16 cellular contexts compared by ENCODE assay signal in the genomic region with DNA sequence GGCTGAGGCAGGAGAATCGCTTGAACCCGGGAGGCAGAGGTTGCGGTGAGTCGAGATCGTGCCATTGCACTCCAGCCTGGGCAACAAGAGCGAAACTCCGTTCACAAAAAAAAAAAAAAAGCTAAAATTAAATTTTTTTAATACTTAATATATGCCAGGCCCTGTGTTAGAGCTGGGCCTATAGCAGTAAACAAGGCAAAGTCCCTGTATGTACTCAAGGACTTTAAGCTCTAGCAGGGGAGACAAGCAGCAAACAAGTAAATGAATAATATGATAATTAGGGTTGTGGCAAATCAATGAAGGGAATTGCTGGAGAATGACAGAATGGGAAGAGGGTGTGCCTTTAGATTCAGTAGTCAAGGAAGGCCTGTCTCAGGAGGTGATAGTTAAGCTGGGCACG. TPM values are rescaled to one million over a fixed set of nuclear protein-coding genes. Genes with fewer than 3 reads are reported as not detected.
DNase-seq lines count a peak whose midpoint lies in the region; ATAC-seq, FAIRE-seq and TF ChIP-seq lines count a peak whose summit lies in the region.
"Had no signal": no experiment of that assay in that cellular context is flagged by ENCODE, and none has a peak within 500 bp of the region (broad histone marks: within the 10 kb centered on the region; RNA-seq: fewer than 3 reads in every experiment).

No MANE protein-coding gene starts in this region.

- 47% methylated on average over 2 of the region's 8 CpGs for WGBS in K562 (ENCODE audit: insufficient coverage, low coverage, missing lambda C conversion rate)
- 63% methylated on average over 1 of the region's 8 CpGs for WGBS in right lobe of liver (ENCODE audit: insufficient coverage, low coverage, low lambda C conversion rate, missing lambda C conversion rate)

- no peak overlapping the region for H3K27ac ChIP-seq in K562 (ENCODE audit: extremely low read depth, low read depth, low read length)
- H3K27ac ChIP-seq in right lobe of liver: peak overlapping the region in 2 of 3 donors; percentile 61 to 75
- H3K27ac ChIP-seq in neutrophil: peak overlapping the region; percentile 47
- H3K27ac ChIP-seq: BLaER1 treated with 17β-estradiol and CSF1 and Interleukin-3, amounts not matched to agents 10 nM and 100 nM had no signal

- no peak for TF ChIP-seq EP300 in K562 (IDR thresholded peaks at IDR 0.05; ENCODE audit: low read length)

- no peak for TF ChIP-seq RAD21 in K562 (CRISPR knock-in tag; conservative IDR thresholded peaks at IDR 0.05 in 1 of 2, IDR thresholded peaks at IDR 0.05 in 1 of 2)

- no peaks in the 10 kb centered on the region for H3K9me3 Mint-ChIP-seq in T-helper 2 cell treated with Interferon-gamma antibody and Interleukin-4, amounts not matched to agents 5 μg/mL and 100 μg/mL, for 36 hours
- H3K9me3 Mint-ChIP-seq: CD8-positive, alpha-beta T cell had no signal

- POLR2A ChIA-PET in K562 (lab: Yijun Ruan, JAX): interaction anchor here (0.7 kb wide), 1 partner anchor 57 kb away, joined by 3 read pairs; no protein-coding TSS in a partner anchor

- H3K4me1 ChIP-seq in K562 (replicated peaks in 1 of 2; ENCODE audit: control insufficient read depth in 2 of 2, insufficient read depth in 2 of 2, low read length in 2 of 2) (peaks cover 0 to 3% of the 10 kb centered on the region in 2 experiments; a peak in 3 of 5 replicates), right lobe of liver (peaks cover 0 to 9% (median 4%) of the 10 kb centered on the region in 4 donors), neutrophil (ENCODE audit: control insufficient read depth in 1 of 2, insufficient read depth in 1 of 2, low read depth in 1 of 2, low read length in 1 of 2) (peaks cover 19 to 24% of the 10 kb centered on the region in 2 experiments)

- H3K27me3 Mint-ChIP-seq in T-helper 2 cell treated with Interferon-gamma antibody and Interleukin-4, amounts not matched to agents 5 μg/mL and 100 μg/mL, for 36 hours (ENCODE audit: low read depth): no peaks in the 10 kb centered on the region
- H3K27me3 Mint-ChIP-seq: B cell had no signal

- H3K4me3 ChIP-seq in K562 (no peak overlapping the region), right lobe of liver (no peak overlapping the region), neutrophil (ENCODE audit: low read depth in 1 of 2, low read length in 1 of 2) (no peak overlapping the region)
- H3K4me3 ChIP-seq: BLaER1 treated with 17β-estradiol and CSF1 and Interleukin-3, amounts not matched to agents 10 nM and 100 nM had no signal

- CTCF ChIA-PET in K562 (lab: Yijun Ruan, JAX; ENCODE audit: low intra/inter-chr PET ratio): no interaction called here

- H2AFZ ChIP-seq in K562 (ENCODE audit: low read depth, low read length): peak overlapping the region; percentile 19; the same call in 1 of the 2 replicates

- H3K36me3 ChIP-seq in K562 (ENCODE audit: control insufficient read depth, insufficient read depth, low read length) (no peaks in the 10 kb centered on the region), right lobe of liver (no peaks in the 10 kb centered on the region), neutrophil (no peaks in the 10 kb centered on the region)
- H3K36me3 ChIP-seq: BLaER1 treated with 17β-estradiol and CSF1 and Interleukin-3, amounts not matched to agents 10 nM and 100 nM had no signal

- BruUV-seq in K562 (replicated peaks; lab: Mats Ljungman, UMichigan): no TSS peak

- in situ Hi-C loops in K562 (cut with MboI): no loop called here

- no peak for FAIRE-seq in K562 (lab: Jason Lieb, UNC)
- FAIRE-seq: H54, HTR-8/SVneo had no signal

- no peaks in the 10 kb centered on the region for H3K4me1 Mint-ChIP-seq in T-helper 2 cell treated with Interferon-gamma antibody and Interleukin-4, amounts not matched to agents 5 μg/mL and 100 μg/mL, for 36 hours (ENCODE audit: low read depth)
- H3K4me1 Mint-ChIP-seq: B cell had no signal

- H3K27me3 ChIP-seq in K562 (ENCODE audit: control insufficient read depth in 2 of 2, insufficient read depth in 2 of 2, low read length in 2 of 2): no peaks in the 10 kb centered on the region
- no peaks in the 10 kb centered on the region for H3K27me3 ChIP-seq in right lobe of liver
- H3K27me3 ChIP-seq in neutrophil: no peaks in the 10 kb centered on the region
- H3K27me3 ChIP-seq: BLaER1 treated with 17β-estradiol and CSF1 and Interleukin-3, amounts not matched to agents 10 nM and 100 nM had no signal

- no peak for ATAC-seq in K562
- ATAC-seq in right lobe of liver: peak; percentile 29 to 50 (median 44)
- no peak for ATAC-seq in HG02623 (IDR thresholded peaks at IDR 0.05; ENCODE audit: unreplicated experiment)
- ATAC-seq: CD8-positive, alpha-beta T cell had no signal

- H3K9me3 ChIP-seq in K562 (replicated peaks; ENCODE audit: control insufficient read depth, insufficient read depth, low read depth, low read length): no peaks in the 10 kb centered on the region
- no peaks in the 10 kb centered on the region for H3K9me3 ChIP-seq in right lobe of liver
- H3K9me3 ChIP-seq in neutrophil: no peaks in the 10 kb centered on the region

- no peaks in the 10 kb centered on the region for H3K9me1 ChIP-seq in K562 (ENCODE audit: control insufficient read depth, insufficient read depth, low read length)

- no peaks in the 10 kb centered on the region for H4K20me1 ChIP-seq in K562 (replicated peaks; ENCODE audit: control insufficient read depth, insufficient read depth, low read length)
- H4K20me1 ChIP-seq: BLaER1 treated with 17β-estradiol and CSF1 and Interleukin-3, amounts not matched to agents 10 nM and 100 nM had no signal

- TF ChIP-seq CTCF in K562 (IDR thresholded peaks at IDR 0.05 in 2 of 3, conservative IDR thresholded peaks at IDR 0.05 in 1 of 3; ENCODE audit: insufficient read depth in 2 of 3, low read depth in 1 of 3, low read length in 3 of 3) (no peak), right lobe of liver (IDR thresholded peaks at IDR 0.05) (no peak), neutrophil (IDR thresholded peaks at IDR 0.05) (no peak)

- DNase-seq in K562 (ENCODE audit: extremely low read depth in 1 of 4, low spot score in 3 of 4) (no peak), iPS-NIHi7 (ENCODE audit: extremely low spot score) (peak; percentile 7), right lobe of liver (no peak), amygdala (lab: John Stamatoyannopoulos, UW) (no peak)
- DNase-seq in T-helper 2 cell treated with Interferon-gamma antibody and Interleukin-4, amounts not matched to agents 5 μg/mL and 100 μg/mL, for 36 hours (ENCODE audit: low spot score): no peak
- DNase-seq: Calu3; CD8-positive, alpha-beta T cell; DMS79 treated with DMSO at 0.1 percent for 48 hours; GF-D8; HCEC 1CT had no signal

- H3K36me3 Mint-ChIP-seq in T-helper 2 cell treated with Interferon-gamma antibody and Interleukin-4, amounts not matched to agents 5 μg/mL and 100 μg/mL, for 36 hours (ENCODE audit: low read depth): no peaks in the 10 kb centered on the region
- H3K36me3 Mint-ChIP-seq: CD8-positive, alpha-beta T cell had no signal

- H3K27ac Mint-ChIP-seq in T-helper 2 cell treated with Interferon-gamma antibody and Interleukin-4, amounts not matched to agents 5 μg/mL and 100 μg/mL, for 36 hours: no peak overlapping the region
- H3K27ac Mint-ChIP-seq: B cell; CD8-positive, alpha-beta T cell had no signal

- no peak overlapping the region for H3K4me2 ChIP-seq in K562 (ENCODE audit: insufficient read depth, low read length)
- H3K4me2 ChIP-seq: BLaER1 treated with 17β-estradiol and CSF1 and Interleukin-3, amounts not matched to agents 10 nM and 100 nM had no signal

- intact Hi-C loops in K562 (cut with micrococcal nuclease): no loop called here
- intact Hi-C loops in right lobe of liver (cut with DNase I): no loop called here

- no peak overlapping the region for H3K9ac ChIP-seq in K562 (ENCODE audit: insufficient read depth in 1 of 2, low read depth in 2 of 2, low read length in 2 of 2)
- H3K9ac ChIP-seq: BLaER1 treated with 17β-estradiol and CSF1 and Interleukin-3, amounts not matched to agents 10 nM and 100 nM had no signal

- TF ChIP-seq POLR2A in K562 (conservative IDR thresholded peaks at IDR 0.05) (no peak), right lobe of liver (IDR thresholded peaks at IDR 0.05) (no peak)

- H3K79me2 ChIP-seq in K562 (ENCODE audit: control insufficient read depth, insufficient read depth, low read length): no peaks in the 10 kb centered on the region

- no peak overlapping the region for H3K4me3 Mint-ChIP-seq in T-helper 2 cell treated with Interferon-gamma antibody and Interleukin-4, amounts not matched to agents 5 μg/mL and 100 μg/mL, for 36 hours
- H3K4me3 Mint-ChIP-seq: B cell; CD8-positive, alpha-beta T cell had no signal

TF ChIP-seq in K562, 482 proteins besides CTCF, POLR2A, EP300 and RAD21 (continues in another document):
- TF ChIP-seq, protein P1, sequence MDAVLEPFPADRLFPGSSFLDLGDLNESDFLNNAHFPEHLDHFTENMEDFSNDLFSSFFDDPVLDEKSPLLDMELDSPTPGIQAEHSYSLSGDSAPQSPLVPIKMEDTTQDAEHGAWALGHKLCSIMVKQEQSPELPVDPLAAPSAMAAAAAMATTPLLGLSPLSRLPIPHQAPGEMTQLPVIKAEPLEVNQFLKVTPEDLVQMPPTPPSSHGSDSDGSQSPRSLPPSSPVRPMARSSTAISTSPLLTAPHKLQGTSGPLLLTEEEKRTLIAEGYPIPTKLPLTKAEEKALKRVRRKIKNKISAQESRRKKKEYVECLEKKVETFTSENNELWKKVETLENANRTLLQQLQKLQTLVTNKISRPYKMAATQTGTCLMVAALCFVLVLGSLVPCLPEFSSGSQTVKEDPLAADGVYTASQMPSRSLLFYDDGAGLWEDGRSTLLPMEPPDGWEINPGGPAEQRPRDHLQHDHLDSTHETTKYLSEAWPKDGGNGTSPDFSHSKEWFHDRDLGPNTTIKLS (IDR thresholded peaks at IDR 0.05; ENCODE audit: borderline replicate concordance, low read depth): no peak

RNA-seq across cellular contexts. Expression of a gene that starts 6.4 kb away (rescaled TPM):
- total RNA-seq in K562 (2011; cell fraction: chromatin; rRNA removed; ENCODE audit: low replicate concordance): 242 and 294 TPM in 2 replicates
- 149 and 152 TPM in 2 replicates for total RNA-seq in K562 (2011; cell fraction: nucleolus; rRNA removed)
- 183 and 224 TPM in 2 replicates for total RNA-seq in K562 (2011; cell fraction: nucleoplasm; rRNA removed)
- total RNA-seq in K562 (2014; rRNA removed) (74.5 and 104 TPM in 2 replicates), K562 (2014; rRNA removed; fragmentation: Illumina TruSeq; extraction: Trizol) (91.4 and 95.2 TPM in 2 replicates), K562 (2015; rRNA removed; fragmentation: Illumina TruSeq; extraction: Trizol) (92.6 and 97.5 TPM in 2 replicates), K562 (2021) (78.3 and 83.2 TPM in 2 replicates), right lobe of liver (10 to 100 TPM; 55.7 to 72.8 (median 60.4) TPM)
- polyA plus RNA-seq in K562 (2011; rRNA removed) (155 and 183 TPM in 2 replicates), K562 (2014; fragmentation: Illumina TruSeq; extraction: Trizol) (95.5 and 106 TPM in 2 replicates), K562 (2014; fragmentation: Nextera tagmentation; extraction: Ambion mirVana) (10 to 100 TPM; 28.0 to 32.3 TPM), K562 (2014; rRNA removed) (85.6 and 96.8 TPM in 2 replicates)
- 124 and 134 TPM in 2 replicates for polyA plus RNA-seq in K562 (2011; cell fraction: cytosol; rRNA removed)
- polyA plus RNA-seq in K562 (2011; cell fraction: nucleus; rRNA removed): 176 and 181 TPM in 2 replicates
- polyA plus RNA-seq in K562 (2012): 61.9 and 70.8 TPM in 2 replicates
- polyA minus RNA-seq in K562 (2011; rRNA and poly(A)+ RNA removed): 208 and 239 TPM in 2 replicates
- polyA minus RNA-seq in K562 (2011; cell fraction: cytosol; rRNA and poly(A)+ RNA removed): 66.7 and 92.6 TPM in 2 replicates
- polyA minus RNA-seq in K562 (2011; cell fraction: nucleus; rRNA and poly(A)+ RNA removed): 109 and 169 TPM in 2 replicates

Comparison
In these comparisons a context has a peak if more than half of its experiments do, and no peak if none do; other contexts are left out.
1. ATAC-seq: peak in right lobe of liver (4 of 4); none in K562 (single experiment) and HG02623 (single experiment).